In the genomic region with DNA sequence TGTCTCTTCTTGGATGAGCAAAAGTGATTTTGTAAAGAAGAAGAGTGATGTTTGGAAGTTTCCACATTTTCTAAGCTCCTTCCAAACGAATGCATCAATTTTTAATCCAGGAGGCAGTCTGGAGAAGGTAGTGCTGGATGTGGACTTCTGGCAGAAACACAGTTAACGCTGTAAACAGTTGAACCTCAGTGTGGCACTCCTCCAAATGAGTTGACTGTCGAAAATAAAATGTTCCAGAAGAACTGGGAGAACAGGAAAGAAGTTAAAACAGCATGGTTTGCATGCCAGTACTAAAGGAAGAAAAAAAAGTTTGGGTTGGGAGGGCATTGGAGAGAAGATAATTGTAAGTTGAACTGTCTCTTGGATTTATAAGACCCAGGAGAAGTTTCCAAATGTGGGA, we compare ENCODE assay signal across 12 cellular contexts. TPM values are rescaled to one million over a fixed set of nuclear protein-coding genes. Genes with fewer than 3 reads are reported as not detected.
A peak's percentile ranks its signal among the peaks of the same experiment; 100 is the strongest.
DNase-seq lines count a peak whose midpoint lies in the region; ATAC-seq lines count a peak whose summit lies in the region.
"Had no signal": no experiment of that assay in that cellular context is flagged by ENCODE, and none has a peak within 500 bp of the region (broad histone marks: within the 10 kb centered on the region; RNA-seq: fewer than 3 reads in every experiment).

No MANE protein-coding gene starts in this region.

- DNase-seq in MG63 (peak; percentile 20), lung microvascular endothelial cell (ENCODE audit: low read depth in 2 of 2) (peak; percentile 34 to 66), substantia nigra (lab: John Stamatoyannopoulos, UW) (no peak), NCI-H510A (lab: John Stamatoyannopoulos, UW) (no peak), inferior parietal cortex (ENCODE audit: extremely low spot score) (no peak), NCI-H2029 treated with DMSO at 0.1 percent for 48 hours (lab: John Stamatoyannopoulos, UW) (no peak)
- DNase-seq: activated T-cell treated with anti-CD3 and anti-CD28 coated beads, Interleukin-2, amount 50 U/mL, for 48 hours; CD4-positive, alpha-beta T cell; NCI-H1694; RPMI8226 had no signal

- ATAC-seq in esophagus mucosa (peak; percentile 75), GM21360 (IDR thresholded peaks at IDR 0.05; ENCODE audit: unreplicated experiment) (no peak)

- H3K9me3 ChIP-seq in MG63, result no peaks in the 10 kb centered on the region

- peak overlapping the region; percentile 10 for H3K27ac ChIP-seq in substantia nigra (ENCODE audit: low read depth, low read length, poor library complexity, severe bottlenecking)

- no peaks in the 10 kb centered on the region for H3K27me3 ChIP-seq in MG63

- H3K36me3 ChIP-seq in MG63, result no peaks in the 10 kb centered on the region; the same call in 1 of the 2 replicates

- no peak overlapping the region for H3K4me3 ChIP-seq in MG63

RNA-seq across cellular contexts. Expression of a gene that starts 6.5 kb away (rescaled TPM):
- total RNA-seq in MG63 (2014; rRNA removed; shearing (Covaris generic); ENCODE audit: low replicate concordance), result 6.8 and 24.5 TPM in 2 replicates
- total RNA-seq in esophagus mucosa (25.9 TPM), lung microvascular endothelial cell (4.2 and 4.6 TPM in 2 replicates)

Comparison
In these comparisons a context has a peak if more than half of its experiments do, and no peak if none do; other contexts are left out.
1. DNase-seq: peak in MG63 (single experiment) and lung microvascular endothelial cell (2 of 2); none in substantia nigra (0 of 49), NCI-H510A (single experiment), inferior parietal cortex (single experiment) and NCI-H2029 treated with DMSO at 0.1 percent for 48 hours (single experiment).